Comparison of ENCODE assay signal across 10 cellular contexts in the genomic region with DNA sequence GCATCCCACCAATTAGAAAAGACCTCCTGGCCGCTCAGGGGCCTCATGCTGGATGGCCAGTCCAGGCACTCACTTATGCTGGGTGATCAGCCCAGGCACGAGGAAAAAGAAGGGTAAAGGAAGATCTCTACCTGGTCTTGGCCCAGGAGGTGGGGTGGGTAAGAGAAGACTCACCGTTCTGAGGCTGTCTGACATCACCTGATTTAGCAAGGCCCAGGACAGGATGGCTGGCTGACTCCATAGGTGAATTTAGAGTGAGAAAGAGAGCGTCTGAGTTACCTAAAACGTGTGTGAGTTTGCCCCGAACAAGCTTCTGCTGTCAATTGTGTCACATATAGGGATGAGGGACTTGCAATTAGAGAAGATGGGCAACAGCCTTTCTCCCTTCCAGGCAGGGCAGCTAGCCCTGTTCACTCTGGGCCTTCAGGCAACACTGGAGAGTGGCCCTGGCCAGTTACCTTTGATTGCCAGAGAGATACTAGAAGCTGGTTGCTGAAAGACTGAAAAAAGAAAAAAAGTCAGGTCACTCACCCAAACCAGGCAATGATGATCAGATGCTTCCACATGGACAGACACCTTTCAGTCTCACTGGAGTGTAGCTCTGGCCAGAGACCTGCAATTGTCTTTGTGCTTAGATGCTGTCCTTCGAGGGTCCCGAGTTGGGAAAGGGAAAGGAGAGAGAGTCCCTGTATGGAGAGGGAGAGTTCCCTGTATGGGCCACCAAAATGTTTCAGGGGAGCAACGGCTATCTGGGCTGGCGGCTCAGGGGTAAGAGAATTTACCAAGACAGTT. TPM values are rescaled to one million over a fixed set of nuclear protein-coding genes. Genes with fewer than 3 reads are reported as not detected.
DNase-seq lines count a peak whose midpoint lies in the region; ATAC-seq and TF ChIP-seq lines count a peak whose summit lies in the region.
"Had no signal": no experiment of that assay in that cellular context is flagged by ENCODE, and none has a peak within 500 bp of the region (broad histone marks: within the 10 kb centered on the region; RNA-seq: fewer than 3 reads in every experiment).

No MANE protein-coding gene starts in this region.

- H3K27ac ChIP-seq in CD4-positive, alpha-beta T cell (ENCODE audit: low read depth, low read length) = no peak overlapping the region
- H3K27ac ChIP-seq in layer of hippocampus (ENCODE audit: low read depth, low read length) (peak overlapping the region; percentile 58), smooth muscle cell (ENCODE audit: low read depth) (peak overlapping the region; percentile 100)
- H3K27ac ChIP-seq: KMS-11 had no signal

- H3K4me3 ChIP-seq in smooth muscle cell = no peak overlapping the region

- no peaks in the 10 kb centered on the region for H3K36me3 ChIP-seq in smooth muscle cell (ENCODE audit: low read depth)

- TF ChIP-seq CTCF in CD4-positive, alpha-beta T cell (IDR thresholded peaks at IDR 0.05) = no peak
- TF ChIP-seq CTCF in smooth muscle cell (IDR thresholded peaks at IDR 0.05; ENCODE audit: borderline replicate concordance, insufficient read depth, poor library complexity, severe bottlenecking) = no peak

- H3K9me3 Mint-ChIP-seq in CD4-positive, alpha-beta T cell = no peaks in the 10 kb centered on the region
- H3K9me3 Mint-ChIP-seq in activated T-helper 17 cell treated with anti-CD3 and anti-CD28 coated beads, Interleukin-2, amount 50 U/mL, for 72 hours = no peaks in the 10 kb centered on the region

- H3F3A ChIP-seq in smooth muscle cell (ENCODE audit: low read depth) = peaks cover 32% of the 10 kb centered on the region

- no peak overlapping the region for H3K4me3 Mint-ChIP-seq in CD4-positive, alpha-beta T cell
- no peak overlapping the region for H3K4me3 Mint-ChIP-seq in activated T-helper 17 cell treated with anti-CD3 and anti-CD28 coated beads, Interleukin-2, amount 50 U/mL, for 72 hours

- no peak for ATAC-seq in CD4-positive, alpha-beta T cell (ENCODE audit: poor library complexity)
- no peak for ATAC-seq in activated T-helper 17 cell treated with anti-CD3 and anti-CD28 coated beads, Interleukin-2, amount 50 U/mL, for 72 hours (replicated peaks)
- ATAC-seq in GM21576 (IDR thresholded peaks at IDR 0.05; ENCODE audit: unreplicated experiment) = no peak

- H3K27ac Mint-ChIP-seq in CD4-positive, alpha-beta T cell = peak overlapping the region; percentile 42
- peak overlapping the region; percentile 78 for H3K27ac Mint-ChIP-seq in activated T-helper 17 cell treated with anti-CD3 and anti-CD28 coated beads, Interleukin-2, amount 50 U/mL, for 72 hours

- H4K20me1 ChIP-seq in smooth muscle cell (ENCODE audit: low read depth) = no peaks in the 10 kb centered on the region

- no peaks in the 10 kb centered on the region for H3K79me2 ChIP-seq in smooth muscle cell (ENCODE audit: low read depth)

- in situ Hi-C loops in ACHN (cut with HindIII; ENCODE audit: low pct_ligation_motif_present, low pct_unique_long_range_greater_than_20kb, low sequenced_read_pairs) = no loop called here

- POLR2A ChIA-PET in CD4-positive, alpha-beta T cell (lab: Charles Lee) = interaction anchor here (0.7 to 2.3 kb wide), 4 partner anchors 8 to 63 kb away, joined by 3 to 12 read pairs (median 5); partner anchors contain the start of genes IER3 and MDC1

- H3K36me3 Mint-ChIP-seq in CD4-positive, alpha-beta T cell (ENCODE audit: low read depth) = no peaks in the 10 kb centered on the region
- H3K36me3 Mint-ChIP-seq in activated T-helper 17 cell treated with anti-CD3 and anti-CD28 coated beads, Interleukin-2, amount 50 U/mL, for 72 hours (ENCODE audit: low read depth) = no peaks in the 10 kb centered on the region

- no peak for DNase-seq in CD4-positive, alpha-beta T cell
- DNase-seq in smooth muscle cell (lab: John Stamatoyannopoulos, UW; ENCODE audit: unreplicated experiment) (no peak), GM19240 (ENCODE audit: insufficient read length, low spot score) (no peak), ACHN (no peak), SHP77 (lab: John Stamatoyannopoulos, UW) (no peak)
- DNase-seq: NCI-H524 had no signal

- WGBS in smooth muscle cell (ENCODE audit: low lambda C conversion rate) = 84% methylated on average over 10 of the region's 10 CpGs

- peaks cover 26% of the 10 kb centered on the region for H3K4me1 ChIP-seq in smooth muscle cell (ENCODE audit: low read depth)

- no peaks in the 10 kb centered on the region for H3K27me3 Mint-ChIP-seq in CD4-positive, alpha-beta T cell
- H3K27me3 Mint-ChIP-seq in activated T-helper 17 cell treated with anti-CD3 and anti-CD28 coated beads, Interleukin-2, amount 50 U/mL, for 72 hours = no peaks in the 10 kb centered on the region

- intact Hi-C loops in CD4-positive, alpha-beta T cell (cut with DNase I, micrococcal nuclease) = no loop called here

- H2AFZ ChIP-seq in smooth muscle cell (ENCODE audit: low read depth) = no peak overlapping the region

- no peaks in the 10 kb centered on the region for H3K27me3 ChIP-seq in CD4-positive, alpha-beta T cell (ENCODE audit: control insufficient read depth, insufficient read depth, low read length)
- H3K27me3 ChIP-seq in layer of hippocampus (ENCODE audit: control insufficient read depth, insufficient read depth, low read length) = no peaks in the 10 kb centered on the region
- no peaks in the 10 kb centered on the region for H3K27me3 ChIP-seq in smooth muscle cell (ENCODE audit: low read depth)

- H3K9ac ChIP-seq in smooth muscle cell (ENCODE audit: low read depth) = peak overlapping the region; percentile 96
- H3K9ac ChIP-seq: KMS-11 had no signal

- peaks cover 58% of the 10 kb centered on the region for H3K4me1 Mint-ChIP-seq in CD4-positive, alpha-beta T cell (ENCODE audit: low read depth)
- peaks cover 17% of the 10 kb centered on the region for H3K4me1 Mint-ChIP-seq in activated T-helper 17 cell treated with anti-CD3 and anti-CD28 coated beads, Interleukin-2, amount 50 U/mL, for 72 hours

- H3K4me2 ChIP-seq in smooth muscle cell = peak overlapping the region; percentile 71
- H3K4me2 ChIP-seq: KMS-11 had no signal

- H3K9me3 ChIP-seq in CD4-positive, alpha-beta T cell (ENCODE audit: control insufficient read depth, low read length) = no peaks in the 10 kb centered on the region
- no peaks in the 10 kb centered on the region for H3K9me3 ChIP-seq in smooth muscle cell (replicated peaks; ENCODE audit: low read depth)

- CTCF ChIA-PET in CD4-positive, alpha-beta T cell (lab: Charles Lee) = interaction anchor here (0.7 kb wide), 1 partner anchor 14 kb away, joined by 3 read pairs; no protein-coding TSS in a partner anchor

RNA-seq across cellular contexts. Expression of gene IER3, which starts 35.7 kb away (rescaled TPM):
- total RNA-seq in CD4-positive, alpha-beta T cell = 1 to 10 TPM; 5.7 to 5.8 TPM
- 100 to 1,000 TPM in 1 of 2 donors, 10 to 100 TPM in 1; 55.6 to 617 TPM for total RNA-seq in activated T-helper 17 cell treated with anti-CD3 and anti-CD28 coated beads, Interleukin-2, amount 50 U/mL, for 72 hours
- total RNA-seq in smooth muscle cell = 732 and 736 TPM in 2 replicates
- polyA plus RNA-seq in smooth muscle cell = 708 and 811 TPM in 2 replicates

RNA-seq across cellular contexts. Expression of gene FLOT1, which starts 37.6 kb away (rescaled TPM):
- total RNA-seq in CD4-positive, alpha-beta T cell = 10 to 100 TPM; 31.6 TPM
- total RNA-seq in activated T-helper 17 cell treated with anti-CD3 and anti-CD28 coated beads, Interleukin-2, amount 50 U/mL, for 72 hours = 100 to 1,000 TPM; 152 to 161 TPM
- 79.8 and 87.6 TPM in 2 replicates for total RNA-seq in smooth muscle cell
- polyA plus RNA-seq in smooth muscle cell = 117 and 146 TPM in 2 replicates

RNA-seq across cellular contexts. Expression of gene TUBB, which starts 59.9 kb away (rescaled TPM):
- total RNA-seq in CD4-positive, alpha-beta T cell = 10 to 100 TPM; 76.0 to 78.4 TPM
- total RNA-seq in activated T-helper 17 cell treated with anti-CD3 and anti-CD28 coated beads, Interleukin-2, amount 50 U/mL, for 72 hours = 1,000 to 10,000 TPM; 1,139 to 1,437 TPM
- total RNA-seq in smooth muscle cell = 1,002 and 1,039 TPM in 2 replicates
- 855 and 1,009 TPM in 2 replicates for polyA plus RNA-seq in smooth muscle cell

Comparison
In these comparisons a context has a peak if more than half of its experiments do, and no peak if none do; other contexts are left out.
1. RNA of gene IER3, which starts 35.7 kb away (total RNA-seq): 732 to 736 TPM in smooth muscle cell and 55.6 to 617 TPM in activated T-helper 17 cell treated with anti-CD3 and anti-CD28 coated beads, Interleukin-2, amount 50 U/mL, for 72 hours; 5.7 to 5.8 TPM in CD4-positive, alpha-beta T cell; every median in the first group is over 4 times any median in the second.
2. RNA of gene TUBB, which starts 59.9 kb away (total RNA-seq): 1,139 to 1,437 TPM in activated T-helper 17 cell treated with anti-CD3 and anti-CD28 coated beads, Interleukin-2, amount 50 U/mL, for 72 hours and 1,002 to 1,039 TPM in smooth muscle cell; 76.0 to 78.4 TPM in CD4-positive, alpha-beta T cell; every median in the first group is over 10 times any median in the second.